Comparison of ENCODE assay signal across 8 cellular contexts in genomic region chr7:43583424-43584199, GRCh38. TPM values are rescaled to one million over a fixed set of nuclear protein-coding genes. Genes with fewer than 3 reads are reported as not detected.
DNase-seq lines count a peak whose midpoint lies in the region; ATAC-seq and TF ChIP-seq lines count a peak whose summit lies in the region.

No MANE protein-coding gene starts in this region.

- intact Hi-C loops in CD8-positive, alpha-beta T cell (cut with DNase I, micrococcal nuclease), result loop anchor here (1.0 to 5.0 kb wide), 8 partner anchors 11 to 651 kb away; partner anchors contain the start of genes COA1 (in 2 of the 2), MRPL32 (in 1 of the 2) and PSMA2 (in 1 of the 2)
- intact Hi-C loops in ovary (cut with DNase I), result loop anchor here (2.0 to 10.0 kb wide), 7 partner anchors 61 to 259 kb away; no protein-coding TSS in a partner anchor

- POLR2A ChIA-PET in CD8-positive, alpha-beta T cell (lab: Charles Lee), result interaction anchor here (0.8 to 9.1 kb wide), 24 partner anchors 12 to 254 kb away, joined by 3 to 151 read pairs (median 6); partner anchors contain the start of gene COA1

- peaks cover 37% of the 10 kb centered on the region for H3K36me3 Mint-ChIP-seq in CD8-positive, alpha-beta T cell
- peaks cover 5% of the 10 kb centered on the region for H3K36me3 Mint-ChIP-seq in glutamatergic neuron (ENCODE audit: unreplicated experiment)

- peak overlapping the region; percentile 81 for H3K27ac ChIP-seq in CD8-positive, alpha-beta T cell (ENCODE audit: low read depth, low read length)
- H3K27ac ChIP-seq in ovary (peak overlapping the region; percentile 76 to 93), thymus (ENCODE audit: low read depth) (peak overlapping the region; percentile 97)

- peak; percentile 44 to 79 (median 69) for DNase-seq in CD8-positive, alpha-beta T cell
- DNase-seq in RPMI8226 (peak; percentile 85), glutamatergic neuron (peak; percentile 59), ovary (peak; percentile 70 to 77 (median 75))
- DNase-seq in activated naive CD4-positive, alpha-beta T cell treated with Interleukin-2 at 50 U/mL for 16 hours, result peak; percentile 68

- CTCF ChIA-PET in CD8-positive, alpha-beta T cell (lab: Charles Lee), result interaction anchor here (0.5 to 11.1 kb wide), 53 partner anchors 9 to 907 kb away, joined by 3 to 433 read pairs (median 13); partner anchors contain the start of genes C7orf25, COA1, MRPL32 and NUDCD3

- H3K9me3 Mint-ChIP-seq in CD8-positive, alpha-beta T cell, result no peaks in the 10 kb centered on the region
- H3K9me3 Mint-ChIP-seq in glutamatergic neuron (ENCODE audit: unreplicated experiment), result peaks cover 19% of the 10 kb centered on the region

- ATAC-seq in CD8-positive, alpha-beta T cell, result peak; percentile 23
- peak; percentile 27 for ATAC-seq in GM19397 (IDR thresholded peaks at IDR 0.05; ENCODE audit: unreplicated experiment)
- peak; percentile 15 for ATAC-seq in HG03521 (IDR thresholded peaks at IDR 0.05; ENCODE audit: unreplicated experiment)

- no peaks in the 10 kb centered on the region for H3K36me3 ChIP-seq in CD8-positive, alpha-beta T cell (ENCODE audit: insufficient read depth, low read length)
- H3K36me3 ChIP-seq in ovary, result no peaks in the 10 kb centered on the region
- H3K36me3 ChIP-seq in thymus (ENCODE audit: control insufficient read depth, insufficient read depth), result no peaks in the 10 kb centered on the region

- no peak for TF ChIP-seq EP300 in ovary (IDR thresholded peaks at IDR 0.05)

- TF ChIP-seq CTCF in CD8-positive, alpha-beta T cell (IDR thresholded peaks at IDR 0.05), result no peak
- no peak for TF ChIP-seq CTCF in glutamatergic neuron (IDR thresholded peaks at IDR 0.05; ENCODE audit: partially characterized antibody, unreplicated experiment)
- TF ChIP-seq CTCF in ovary (IDR thresholded peaks at IDR 0.05), result no peak

- H3K27me3 ChIP-seq in CD8-positive, alpha-beta T cell (ENCODE audit: insufficient read depth, low read length), result no peaks in the 10 kb centered on the region
- H3K27me3 ChIP-seq in ovary, result no peaks in the 10 kb centered on the region
- H3K27me3 ChIP-seq in thymus (ENCODE audit: control insufficient read depth, insufficient read depth), result no peaks in the 10 kb centered on the region

- peaks cover 20% of the 10 kb centered on the region for H3K4me1 ChIP-seq in CD8-positive, alpha-beta T cell (ENCODE audit: insufficient read depth, low read length)
- H3K4me1 ChIP-seq in ovary (ENCODE audit: insufficient read depth) (peaks cover 7% of the 10 kb centered on the region), thymus (ENCODE audit: control insufficient read depth, insufficient read depth, low read length) (peaks cover 6% of the 10 kb centered on the region)

- peak overlapping the region; percentile 99 for H3K4me3 Mint-ChIP-seq in CD8-positive, alpha-beta T cell
- peak overlapping the region; percentile 93 for H3K4me3 Mint-ChIP-seq in glutamatergic neuron (ENCODE audit: unreplicated experiment)

- H3K4me3 ChIP-seq in CD8-positive, alpha-beta T cell (ENCODE audit: low read depth, low read length), result peak overlapping the region; percentile 87
- H3K4me3 ChIP-seq in ovary (peak overlapping the region; percentile 81), thymus (ENCODE audit: low read length) (peak overlapping the region; percentile 81)

- H3K4me1 Mint-ChIP-seq in CD8-positive, alpha-beta T cell (ENCODE audit: low read depth), result peaks cover 22% of the 10 kb centered on the region
- peaks cover 30% of the 10 kb centered on the region for H3K4me1 Mint-ChIP-seq in glutamatergic neuron (ENCODE audit: low read depth, unreplicated experiment)

- no peaks in the 10 kb centered on the region for H3K9me3 ChIP-seq in CD8-positive, alpha-beta T cell (ENCODE audit: low read length)
- no peaks in the 10 kb centered on the region for H3K9me3 ChIP-seq in ovary
- no peaks in the 10 kb centered on the region for H3K9me3 ChIP-seq in thymus (ENCODE audit: control insufficient read depth)

- peak overlapping the region; percentile 99 for H3K27ac Mint-ChIP-seq in CD8-positive, alpha-beta T cell
- peak overlapping the region; percentile 76 for H3K27ac Mint-ChIP-seq in glutamatergic neuron (ENCODE audit: unreplicated experiment)

- no peak for TF ChIP-seq POLR2A in ovary (IDR thresholded peaks at IDR 0.05)

- no peaks in the 10 kb centered on the region for H3K27me3 Mint-ChIP-seq in CD8-positive, alpha-beta T cell (ENCODE audit: low read depth)
- H3K27me3 Mint-ChIP-seq in glutamatergic neuron (ENCODE audit: unreplicated experiment), result no peaks in the 10 kb centered on the region

- 0 to 1% (median 0%) methylated on average over 65 to 66 of the region's 66 CpGs for WGBS in ovary, 3 donors
- under 1% methylated on average over 66 of the region's 66 CpGs for WGBS in thymus

RNA-seq across cellular contexts. Expression of gene STK17A, which starts 0.7 kb away (rescaled TPM):
- 100 to 1,000 TPM; 301 to 311 TPM for total RNA-seq in CD8-positive, alpha-beta T cell
- total RNA-seq in glutamatergic neuron (ENCODE audit: unreplicated experiment), result 26.8 TPM
- 10 to 100 TPM in 6 of 7 donors, 1 to 10 TPM in 1; 9.9 to 19.9 (median 12.7) TPM for total RNA-seq in ovary
- 10 to 100 TPM; 11.1 to 14.9 TPM for polyA plus RNA-seq in ovary
- 64.3 TPM for polyA plus RNA-seq in thymus

Comparison
In these comparisons a context has a peak if more than half of its experiments do, and no peak if none do; other contexts are left out.
1. Peak in every context shown above with its lines: DNase-seq, ATAC-seq, H3K4me3 ChIP-seq and H3K27ac ChIP-seq.
2. RNA of gene STK17A, which starts 0.7 kb away (total RNA-seq): 301 to 311 TPM in CD8-positive, alpha-beta T cell; 26.8 TPM in glutamatergic neuron (single experiment) and 9.9 to 19.9 TPM in ovary; every median in the first group is over 10 times any median in the second.